In genomic region chr2:74096061-74096460, GRCh38 we compare ENCODE assay signal across 18 cellular contexts. TPM values are rescaled to one million over a fixed set of nuclear protein-coding genes. Genes with fewer than 3 reads are reported as not detected.
A peak's percentile ranks its signal among the peaks of the same experiment; 100 is the strongest.
DNase-seq lines count a peak whose midpoint lies in the region; ATAC-seq and TF ChIP-seq lines count a peak whose summit lies in the region.
"Had no signal": no experiment of that assay in that cellular context is flagged by ENCODE, and none has a peak within 500 bp of the region (broad histone marks: within the 10 kb centered on the region; RNA-seq: fewer than 3 reads in every experiment).

No MANE protein-coding gene starts in this region.

- H3K4me3 ChIP-seq in osteoblast (ENCODE audit: insufficient read depth, low read length) (no peak overlapping the region), upper lobe of left lung (no peak overlapping the region)
- H3K4me3 ChIP-seq: A549, PC-9 had no signal

- TF ChIP-seq CTCF in osteoblast (IDR thresholded peaks at IDR 0.05; ENCODE audit: extremely low read depth, low read depth, low read length) (no peak), upper lobe of left lung (IDR thresholded peaks at IDR 0.05) (no peak), natural killer cell (IDR thresholded peaks at IDR 0.05) (no peak)

- H3K27ac ChIP-seq in osteoblast (ENCODE audit: low read depth, low read length) (no peak overlapping the region), upper lobe of left lung (peak overlapping the region in 3 of 4 donors; percentile 5 to 70 (median 37))
- H3K27ac ChIP-seq: A549, C4-2B, KMS-11, PC-9 had no signal

- no peak for TF ChIP-seq POLR2A in upper lobe of left lung (IDR thresholded peaks at IDR 0.05)

- H3K9me3 ChIP-seq in osteoblast (ENCODE audit: low read depth, low read length) (no peaks in the 10 kb centered on the region), upper lobe of left lung (no peaks in the 10 kb centered on the region)
- H3K9me3 ChIP-seq: A549 had no signal

- peaks cover 15% of the 10 kb centered on the region for H3K36me3 ChIP-seq in osteoblast (ENCODE audit: insufficient read depth, low read length)
- peaks cover 6 to 74% (median 64%) of the 10 kb centered on the region in 4 donors for H3K36me3 ChIP-seq in upper lobe of left lung

- H3K4me2 ChIP-seq in osteoblast (ENCODE audit: insufficient read depth, low read length), result no peak overlapping the region
- H3K4me2 ChIP-seq: A549, KMS-11, PC-9 had no signal

- H3K4me3 Mint-ChIP-seq in activated naive CD4-positive, alpha-beta T cell treated with anti-CD3 and anti-CD28 coated beads, Interleukin-2, amount 50 U/mL, for 24 hours, result no peak overlapping the region
- H3K4me3 Mint-ChIP-seq in natural killer cell, result no peak overlapping the region
- H3K4me3 Mint-ChIP-seq: HFFc6 had no signal

- peaks cover 22% of the 10 kb centered on the region for H3K36me3 Mint-ChIP-seq in activated naive CD4-positive, alpha-beta T cell treated with anti-CD3 and anti-CD28 coated beads, Interleukin-2, amount 50 U/mL, for 24 hours
- H3K36me3 Mint-ChIP-seq in natural killer cell, result peaks cover 7% of the 10 kb centered on the region

- ATAC-seq in left colon (peak; percentile 93), upper lobe of left lung (ENCODE audit: low FRiP score in 2 of 2) (no peak), HG03139 (IDR thresholded peaks at IDR 0.05; ENCODE audit: unreplicated experiment) (no peak), natural killer cell (no peak)
- ATAC-seq: A549, HepG2 had no signal

- WGBS in upper lobe of left lung, 2 donors, result 72 to 78% methylated on average over 2 of the region's 2 CpGs

- no peaks in the 10 kb centered on the region for H3K27me3 Mint-ChIP-seq in activated naive CD4-positive, alpha-beta T cell treated with anti-CD3 and anti-CD28 coated beads, Interleukin-2, amount 50 U/mL, for 24 hours
- H3K27me3 Mint-ChIP-seq in natural killer cell (ENCODE audit: low read depth in 2 of 2), result no peaks in the 10 kb centered on the region

- no peaks in the 10 kb centered on the region for H3K9me3 Mint-ChIP-seq in activated naive CD4-positive, alpha-beta T cell treated with anti-CD3 and anti-CD28 coated beads, Interleukin-2, amount 50 U/mL, for 24 hours
- no peaks in the 10 kb centered on the region for H3K9me3 Mint-ChIP-seq in natural killer cell
- H3K9me3 Mint-ChIP-seq: HFFc6 had no signal

- H3K27me3 ChIP-seq in osteoblast (ENCODE audit: insufficient read depth, low read length) (no peaks in the 10 kb centered on the region), upper lobe of left lung (no peaks in the 10 kb centered on the region)

- TF ChIP-seq EP300 in upper lobe of left lung (IDR thresholded peaks at IDR 0.05), result no peak

- H4K20me1 ChIP-seq in osteoblast (ENCODE audit: insufficient read depth, low read length), result no peaks in the 10 kb centered on the region

- H3K4me1 ChIP-seq in osteoblast (ENCODE audit: insufficient read depth, low read length), result no peaks in the 10 kb centered on the region
- peaks cover 3 to 20% (median 7%) of the 10 kb centered on the region in 4 donors for H3K4me1 ChIP-seq in upper lobe of left lung
- H3K4me1 ChIP-seq: A549 had no signal

- no peak for DNase-seq in activated naive CD4-positive, alpha-beta T cell (lab: John Stamatoyannopoulos, UW)
- DNase-seq in left colon (peak in 1 of 2 donors; percentile 31), osteoblast (ENCODE audit: insufficient read length, low spot score, missing footprints) (peak; percentile 38), upper lobe of left lung (no peak), NCI-H69 (lab: John Stamatoyannopoulos, UW) (no peak), natural killer cell (no peak)
- DNase-seq: HFFc6, NCI-H1048, NCI-H1436 treated with DMSO at 0.1 percent for 48 hours, NCI-H2171 treated with DMSO at 0.1 percent for 48 hours, NCI-H774, PC-9 had no signal

- H3K79me2 ChIP-seq in osteoblast (ENCODE audit: insufficient read depth, low read length), result no peaks in the 10 kb centered on the region

- intact Hi-C loops in left colon (cut with DNase I, micrococcal nuclease), result no loop called here
- intact Hi-C loops in natural killer cell (cut with micrococcal nuclease), result loop anchor here (10.0 kb wide), 1 partner anchor 91 kb away; no protein-coding TSS in a partner anchor

- H3K27ac Mint-ChIP-seq in activated naive CD4-positive, alpha-beta T cell treated with anti-CD3 and anti-CD28 coated beads, Interleukin-2, amount 50 U/mL, for 24 hours, result peak overlapping the region; percentile 65
- H3K27ac Mint-ChIP-seq in natural killer cell, result peak overlapping the region in 1 of 2 donors; percentile 3
- H3K27ac Mint-ChIP-seq: HFFc6 had no signal

- no peaks in the 10 kb centered on the region for H3K4me1 Mint-ChIP-seq in activated naive CD4-positive, alpha-beta T cell treated with anti-CD3 and anti-CD28 coated beads, Interleukin-2, amount 50 U/mL, for 24 hours
- peaks cover 8% of the 10 kb centered on the region in 2 donors for H3K4me1 Mint-ChIP-seq in natural killer cell

- H2AFZ ChIP-seq in osteoblast (ENCODE audit: low read length), result no peak overlapping the region
- H2AFZ ChIP-seq: PC-9 had no signal

RNA-seq across cellular contexts. Expression of gene BOLA3, which starts 51.7 kb away (rescaled TPM):
- 10 to 100 TPM; 40.4 to 45.8 TPM for total RNA-seq in left colon
- 17.4 and 17.7 TPM in 2 replicates for total RNA-seq in osteoblast
- 10 to 100 TPM; 19.2 to 37.7 (median 24.3) TPM for total RNA-seq in upper lobe of left lung
- 10 to 100 TPM in 2 of 3 donors, 1 to 10 TPM in 1; 8.1 to 13.8 (median 11.9) TPM for total RNA-seq in natural killer cell
